18 cellular contexts compared by ENCODE assay signal in genomic region chr2:61283443-61284160, GRCh38.
DNase-seq lines count a peak whose midpoint lies in the region; ATAC-seq, FAIRE-seq and TF ChIP-seq lines count a peak whose summit lies in the region.
"Had no signal": no experiment of that assay in that cellular context is flagged by ENCODE, and none has a peak within 500 bp of the region (broad histone marks: within the 10 kb centered on the region; RNA-seq: fewer than 3 reads in every experiment).

No MANE protein-coding gene starts in this region.

- in situ Hi-C loops in K562 (cut with MboI), result no loop called here

- H3K36me3 ChIP-seq in HEK293 (ENCODE audit: control insufficient read depth in 2 of 2, insufficient read depth in 1 of 2, low read length in 2 of 2), result peaks cover 30 to 31% of the 10 kb centered on the region in 2 experiments
- peaks cover 48% of the 10 kb centered on the region for H3K36me3 ChIP-seq in K562 (ENCODE audit: control insufficient read depth, insufficient read depth, low read length)
- H3K36me3 ChIP-seq in Peyer's patch, result peaks cover 0 to 33% (median 0%) of the 10 kb centered on the region in 3 donors

- no peaks in the 10 kb centered on the region for H3K9me1 ChIP-seq in K562 (ENCODE audit: control insufficient read depth, insufficient read depth, low read length)

- TF ChIP-seq CTCF in HEK293 (tag by site-specific recombination; IDR thresholded peaks at IDR 0.05), result no peak
- no peak for TF ChIP-seq CTCF in K562 (IDR thresholded peaks at IDR 0.05 in 2 of 3, conservative IDR thresholded peaks at IDR 0.05 in 1 of 3; ENCODE audit: insufficient read depth in 2 of 3, low read depth in 1 of 3, low read length in 3 of 3)
- no peak for TF ChIP-seq CTCF in nephron progenitor cell (IDR thresholded peaks at IDR 0.05)
- no peak for TF ChIP-seq CTCF in Peyer's patch (IDR thresholded peaks at IDR 0.05)

- H3K4me1 ChIP-seq in HEK293 (ENCODE audit: control insufficient read depth, insufficient read depth, low read length), result no peaks in the 10 kb centered on the region
- peaks cover under 1 to 18% of the 10 kb centered on the region in 2 experiments; a peak in 3 of 5 replicates for H3K4me1 ChIP-seq in K562 (replicated peaks in 1 of 2; ENCODE audit: control insufficient read depth in 2 of 2, insufficient read depth in 2 of 2, low read length in 2 of 2)
- H3K4me1 ChIP-seq in Peyer's patch, result no peaks in the 10 kb centered on the region
- H3K4me1 ChIP-seq: BLaER1 treated with 17β-estradiol and CSF1 and Interleukin-3, amounts not matched to agents 10 nM and 100 nM had no signal

- no peak for DNase-seq in K562 (ENCODE audit: extremely low read depth in 1 of 4, low spot score in 3 of 4)
- no peak for DNase-seq in nephron progenitor cell
- DNase-seq in activated CD4-positive, alpha-beta T cell treated with anti-CD3 and anti-CD28 coated beads, Interleukin-2, amount 50 U/mL, for 4 hours, result no peak
- DNase-seq in Peyer's patch, result no peak
- DNase-seq: Calu3; CD8-positive, alpha-beta T cell; DMS79 treated with DMSO at 0.1 percent for 48 hours; H9; IMR-90; KBM-7 had no signal

- 100% methylated on average over 1 of the region's 1 CpG for WGBS in K562 (ENCODE audit: insufficient coverage, low coverage, missing lambda C conversion rate)

- H3K27me3 ChIP-seq in K562 (ENCODE audit: control insufficient read depth in 2 of 2, insufficient read depth in 2 of 2, low read length in 2 of 2), result no peaks in the 10 kb centered on the region
- H3K27me3 ChIP-seq in Peyer's patch, result no peaks in the 10 kb centered on the region
- H3K27me3 ChIP-seq: BLaER1 treated with 17β-estradiol and CSF1 and Interleukin-3, amounts not matched to agents 10 nM and 100 nM had no signal

- H3K79me2 ChIP-seq in K562 (ENCODE audit: control insufficient read depth, insufficient read depth, low read length), result peaks cover 4% of the 10 kb centered on the region; the same call in 1 of the 3 replicates

- H3K9me3 Mint-ChIP-seq in nephron progenitor cell, result no peaks in the 10 kb centered on the region
- H3K9me3 Mint-ChIP-seq: CD8-positive, alpha-beta T cell; H9 had no signal

- H3K27ac ChIP-seq in HEK293 (ENCODE audit: extremely low read depth, low read depth, low read length), result no peak overlapping the region
- H3K27ac ChIP-seq in K562 (ENCODE audit: extremely low read depth, low read depth, low read length), result no peak overlapping the region
- H3K27ac ChIP-seq in Peyer's patch, result no peak overlapping the region
- H3K27ac ChIP-seq: BLaER1 treated with 17β-estradiol and CSF1 and Interleukin-3, amounts not matched to agents 10 nM and 100 nM; HL-60 had no signal

- H3K4me3 ChIP-seq in HEK293 (ENCODE audit: low read depth, low read length) (no peak overlapping the region), K562 (no peak overlapping the region), Peyer's patch (no peak overlapping the region)
- H3K4me3 ChIP-seq: BLaER1 treated with 17β-estradiol and CSF1 and Interleukin-3, amounts not matched to agents 10 nM and 100 nM had no signal

- no TSS peak for BruUV-seq in K562 (replicated peaks; lab: Mats Ljungman, UMichigan)

- H3K27ac Mint-ChIP-seq in nephron progenitor cell, result peak overlapping the region; percentile 57
- H3K27ac Mint-ChIP-seq: B cell; CD8-positive, alpha-beta T cell; H9 had no signal

- no peak for TF ChIP-seq EP300 in K562 (IDR thresholded peaks at IDR 0.05; ENCODE audit: low read length)

- no peak for TF ChIP-seq RAD21 in K562 (CRISPR knock-in tag; conservative IDR thresholded peaks at IDR 0.05 in 1 of 2, IDR thresholded peaks at IDR 0.05 in 1 of 2)

- POLR2A ChIA-PET in HEK293 (lab: Yijun Ruan, JAX) (interaction anchor here (0.7 kb wide), 1 partner anchor 46 kb away, joined by 3 read pairs; no protein-coding TSS in a partner anchor), K562 (lab: Yijun Ruan, JAX) (interaction anchor here (0.6 kb wide), 1 partner anchor 25 kb away, joined by 5 read pairs; no protein-coding TSS in a partner anchor)

- no peaks in the 10 kb centered on the region for H4K20me1 ChIP-seq in K562 (replicated peaks; ENCODE audit: control insufficient read depth, insufficient read depth, low read length)
- H4K20me1 ChIP-seq: BLaER1 treated with 17β-estradiol and CSF1 and Interleukin-3, amounts not matched to agents 10 nM and 100 nM had no signal

- intact Hi-C loops in K562 (cut with micrococcal nuclease), result no loop called here

- no peak for ATAC-seq in K562
- no peak for ATAC-seq in HG03521 (IDR thresholded peaks at IDR 0.05; ENCODE audit: unreplicated experiment)
- ATAC-seq: CD8-positive, alpha-beta T cell had no signal

- H3K9me3 ChIP-seq in HEK293 (ENCODE audit: control insufficient read depth, insufficient read depth, low read depth, low read length), result no peaks in the 10 kb centered on the region
- no peaks in the 10 kb centered on the region for H3K9me3 ChIP-seq in K562 (replicated peaks; ENCODE audit: control insufficient read depth, insufficient read depth, low read depth, low read length)
- no peaks in the 10 kb centered on the region for H3K9me3 ChIP-seq in Peyer's patch
- H3K9me3 ChIP-seq: BLaER1 treated with 17β-estradiol and CSF1 and Interleukin-3, amounts not matched to agents 10 nM and 100 nM had no signal

- TF ChIP-seq POLR2A in K562 (conservative IDR thresholded peaks at IDR 0.05) (no peak), Peyer's patch (IDR thresholded peaks at IDR 0.05) (no peak)

- no peak overlapping the region for H3K9ac ChIP-seq in K562 (ENCODE audit: insufficient read depth in 1 of 2, low read depth in 2 of 2, low read length in 2 of 2)
- H3K9ac ChIP-seq: BLaER1 treated with 17β-estradiol and CSF1 and Interleukin-3, amounts not matched to agents 10 nM and 100 nM had no signal

- peak; percentile 47 for FAIRE-seq in G401.6 (lab: Jason Lieb, UNC)
- no peak for FAIRE-seq in K562 (lab: Jason Lieb, UNC)
- FAIRE-seq: GM12891, H1 had no signal

- H2AFZ ChIP-seq in K562 (ENCODE audit: low read depth, low read length), result no peak overlapping the region

- H3K36me3 Mint-ChIP-seq in nephron progenitor cell (ENCODE audit: low read depth), result peaks cover 65% of the 10 kb centered on the region

- H3K4me1 Mint-ChIP-seq in nephron progenitor cell, result no peaks in the 10 kb centered on the region
- H3K4me1 Mint-ChIP-seq: B cell had no signal

- H3K4me2 ChIP-seq in K562 (ENCODE audit: insufficient read depth, low read length), result no peak overlapping the region
- H3K4me2 ChIP-seq: BLaER1 treated with 17β-estradiol and CSF1 and Interleukin-3, amounts not matched to agents 10 nM and 100 nM had no signal

- CTCF ChIA-PET in HEK293 (lab: Yijun Ruan, JAX) (no interaction called here), K562 (lab: Yijun Ruan, JAX; ENCODE audit: low intra/inter-chr PET ratio) (no interaction called here)

- no peaks in the 10 kb centered on the region for H3K27me3 Mint-ChIP-seq in nephron progenitor cell (ENCODE audit: low read depth, poor library complexity)
- H3K27me3 Mint-ChIP-seq: B cell had no signal

- H3K4me3 Mint-ChIP-seq in nephron progenitor cell, result no peak overlapping the region
- H3K4me3 Mint-ChIP-seq: B cell; CD8-positive, alpha-beta T cell; H9 had no signal

TF ChIP-seq in HEK293, 187 proteins besides CTCF, POLR2A, EP300 and RAD21:
- TF ChIP-seq ZBTB20 (tag by site-specific recombination; IDR thresholded peaks at IDR 0.05) (no peak), ZNF174 (tag by site-specific recombination; IDR thresholded peaks at IDR 0.05) (no peak), PRDM1 (tag by site-specific recombination; IDR thresholded peaks at IDR 0.05) (peak; percentile 95)

TF ChIP-seq in K562, 482 proteins besides CTCF, POLR2A, EP300 and RAD21:
- no peak for TF ChIP-seq CHD2 (IDR thresholded peaks at IDR 0.05; ENCODE audit: low read depth, low read length)
- no peak for TF ChIP-seq CUX1 (CRISPR knock-in tag; IDR thresholded peaks at IDR 0.05)
- no peak for TF ChIP-seq IFI16 (CRISPR knock-in tag; IDR thresholded peaks at IDR 0.05)
- TF ChIP-seq E2F3 (CRISPR knock-in tag; IDR thresholded peaks at IDR 0.05), result no peak
- no peak for TF ChIP-seq RBM39 (optimal IDR thresholded peaks at IDR 0.05; ENCODE audit: low read depth, low read length)
- TF ChIP-seq ZNF121 (CRISPR knock-in tag; conservative IDR thresholded peaks at IDR 0.05), result 0 out of 2 replicates have a peak, but pooled peaks have one; percentile 5
- TF ChIP-seq LARP7 (IDR thresholded peaks at IDR 0.05), result no peak
